Comparison of ENCODE assay signal across 1 cellular context in genomic region chr6:148502083-148502772, GRCh38.
TF ChIP-seq lines count a peak whose summit lies in the region.

No MANE protein-coding gene starts in this region.

TF ChIP-seq in IMR-90, 13 proteins besides CTCF, POLR2A, EP300 and RAD21:
- TF ChIP-seq USF2 (IDR thresholded peaks at IDR 0.05; ENCODE audit: low read depth, low read length) (no peak), ELK1 (IDR thresholded peaks at IDR 0.05; ENCODE audit: borderline replicate concordance, low read depth, low read length) (no peak)
